9 cellular contexts compared by ENCODE assay signal in genomic region chr6:56570434-56571359, GRCh38.
DNase-seq lines count a peak whose midpoint lies in the region; ATAC-seq and TF ChIP-seq lines count a peak whose summit lies in the region.
"Had no signal": no experiment of that assay in that cellular context is flagged by ENCODE, and none has a peak within 500 bp of the region (broad histone marks: within the 10 kb centered on the region; RNA-seq: fewer than 3 reads in every experiment).

No MANE protein-coding gene starts in this region.

- H3K79me2 ChIP-seq in MM.1S (ENCODE audit: low read length): no peaks in the 10 kb centered on the region
- H3K79me2 ChIP-seq in SU-DHL-6 (ENCODE audit: insufficient read depth, low read length): no peaks in the 10 kb centered on the region

- H3K27ac Mint-ChIP-seq in activated CD8-positive, alpha-beta T cell treated with anti-CD3 and anti-CD28 coated beads for 36 hours: no peak overlapping the region
- H3K27ac Mint-ChIP-seq in activated CD8-positive, alpha-beta T cell treated with anti-CD3 and anti-CD28 coated beads, Interleukin-2, amount 10 ng/mL, durations not matched to agents 7 days and 5 days: no peak overlapping the region
- H3K27ac Mint-ChIP-seq in stimulated activated naive B cell treated with anti-CD40 and anti-IgM and Interleukin-4, amounts not matched to agents 10 μg/mL and 1 μg/mL and 100 μg/mL, for 72 hours: no peak overlapping the region

- H3K4me2 ChIP-seq in MM.1S (ENCODE audit: low read depth, low read length): no peak overlapping the region
- no peak overlapping the region for H3K4me2 ChIP-seq in SU-DHL-6 (ENCODE audit: low read depth, low read length, poor library complexity, severe bottlenecking)

- no peaks in the 10 kb centered on the region for H3F3A ChIP-seq in MM.1S (ENCODE audit: insufficient read depth, low read length)
- no peaks in the 10 kb centered on the region for H3F3A ChIP-seq in SU-DHL-6 (ENCODE audit: insufficient read depth)

- POLR2A ChIA-PET in activated CD8-positive, alpha-beta T cell treated with anti-CD3 and anti-CD28 coated beads for 36 hours (lab: Charles Lee): no interaction called here
- POLR2A ChIA-PET in activated CD8-positive, alpha-beta T cell treated with anti-CD3 and anti-CD28 coated beads, Interleukin-2, amount 10 ng/mL, durations not matched to agents 7 days and 5 days (lab: Charles Lee): no interaction called here
- POLR2A ChIA-PET in HEK293 (lab: Yijun Ruan, JAX): interaction anchor here (1.7 kb wide), 1 partner anchor 28 kb away, joined by 15 read pairs; no protein-coding TSS in a partner anchor

- DNase-seq in activated CD8-positive, alpha-beta T cell treated with anti-CD3 and anti-CD28 coated beads for 36 hours: peak; percentile 4
- no peak for DNase-seq in activated CD8-positive, alpha-beta T cell treated with anti-CD3 and anti-CD28 coated beads, Interleukin-2, amount 10 ng/mL, durations not matched to agents 7 days and 5 days
- DNase-seq in MM.1S: peak; percentile 25
- DNase-seq in glomerular endothelial cell (ENCODE audit: extremely low read depth, low read depth, low spot score): peak; percentile 9
- no peak for DNase-seq in stimulated activated naive B cell treated with anti-CD40 and anti-IgM and Interleukin-4, amounts not matched to agents 10 μg/mL and 1 μg/mL and 100 μg/mL, for 72 hours
- DNase-seq in GDM1 (lab: John Stamatoyannopoulos, UW): no peak

- H3K4me3 Mint-ChIP-seq in activated CD8-positive, alpha-beta T cell treated with anti-CD3 and anti-CD28 coated beads for 36 hours: no peak overlapping the region
- H3K4me3 Mint-ChIP-seq in activated CD8-positive, alpha-beta T cell treated with anti-CD3 and anti-CD28 coated beads, Interleukin-2, amount 10 ng/mL, durations not matched to agents 7 days and 5 days: no peak overlapping the region
- no peak overlapping the region for H3K4me3 Mint-ChIP-seq in stimulated activated naive B cell treated with anti-CD40 and anti-IgM and Interleukin-4, amounts not matched to agents 10 μg/mL and 1 μg/mL and 100 μg/mL, for 72 hours
- H3K4me3 Mint-ChIP-seq: central memory CD8-positive, alpha-beta T cell had no signal

- H3K9ac ChIP-seq in MM.1S (ENCODE audit: low read length) (no peak overlapping the region), SU-DHL-6 (ENCODE audit: low read length) (no peak overlapping the region)

- peak; percentile 64 for ATAC-seq in activated CD8-positive, alpha-beta T cell treated with anti-CD3 and anti-CD28 coated beads for 36 hours
- ATAC-seq in activated CD8-positive, alpha-beta T cell treated with anti-CD3 and anti-CD28 coated beads, Interleukin-2, amount 10 ng/mL, durations not matched to agents 7 days and 5 days: no peak
- ATAC-seq in stimulated activated naive B cell treated with anti-CD40 and anti-IgM and Interleukin-4, amounts not matched to agents 10 μg/mL and 1 μg/mL and 100 μg/mL, for 72 hours (replicated peaks): peak; percentile 65 to 69

- H3K9me3 Mint-ChIP-seq in activated CD8-positive, alpha-beta T cell treated with anti-CD3 and anti-CD28 coated beads for 36 hours: no peaks in the 10 kb centered on the region
- H3K9me3 Mint-ChIP-seq in activated CD8-positive, alpha-beta T cell treated with anti-CD3 and anti-CD28 coated beads, Interleukin-2, amount 10 ng/mL, durations not matched to agents 7 days and 5 days (ENCODE audit: insufficient read depth): no peaks in the 10 kb centered on the region
- H3K9me3 Mint-ChIP-seq in stimulated activated naive B cell treated with anti-CD40 and anti-IgM and Interleukin-4, amounts not matched to agents 10 μg/mL and 1 μg/mL and 100 μg/mL, for 72 hours: no peaks in the 10 kb centered on the region
- H3K9me3 Mint-ChIP-seq: central memory CD8-positive, alpha-beta T cell had no signal

- H4K20me1 ChIP-seq in MM.1S (ENCODE audit: insufficient read depth, low read length) (no peaks in the 10 kb centered on the region), SU-DHL-6 (ENCODE audit: low read depth, low read length) (no peaks in the 10 kb centered on the region)

- H3K4me1 ChIP-seq in HEK293 (ENCODE audit: control insufficient read depth, insufficient read depth, low read length): peaks cover 10% of the 10 kb centered on the region; the same call in 1 of the 2 replicates
- no peaks in the 10 kb centered on the region for H3K4me1 ChIP-seq in MM.1S (ENCODE audit: low read length)

- H2AFZ ChIP-seq in MM.1S (ENCODE audit: low read length) (no peak overlapping the region), SU-DHL-6 (ENCODE audit: low read depth, low read length, severe bottlenecking) (no peak overlapping the region)

- H3K4me1 Mint-ChIP-seq in activated CD8-positive, alpha-beta T cell treated with anti-CD3 and anti-CD28 coated beads for 36 hours (ENCODE audit: low read depth): no peaks in the 10 kb centered on the region
- no peaks in the 10 kb centered on the region for H3K4me1 Mint-ChIP-seq in activated CD8-positive, alpha-beta T cell treated with anti-CD3 and anti-CD28 coated beads, Interleukin-2, amount 10 ng/mL, durations not matched to agents 7 days and 5 days (ENCODE audit: low read depth)
- peaks cover 0 to 2% of the 10 kb centered on the region in 2 donors for H3K4me1 Mint-ChIP-seq in stimulated activated naive B cell treated with anti-CD40 and anti-IgM and Interleukin-4, amounts not matched to agents 10 μg/mL and 1 μg/mL and 100 μg/mL, for 72 hours
- H3K4me1 Mint-ChIP-seq: central memory CD8-positive, alpha-beta T cell had no signal

- H3K9me2 ChIP-seq in MM.1S (replicated peaks; ENCODE audit: insufficient read depth, low read length) (no peaks in the 10 kb centered on the region), SU-DHL-6 (replicated peaks; ENCODE audit: insufficient read depth, low read length) (no peaks in the 10 kb centered on the region)

- H3K4me3 ChIP-seq in HEK293 (ENCODE audit: low read depth, low read length): no peak overlapping the region
- no peak overlapping the region for H3K4me3 ChIP-seq in MM.1S (ENCODE audit: low read length)
- no peak overlapping the region for H3K4me3 ChIP-seq in SU-DHL-6 (ENCODE audit: insufficient read depth, low read length, poor library complexity, severe bottlenecking)

- H3K36me3 Mint-ChIP-seq in activated CD8-positive, alpha-beta T cell treated with anti-CD3 and anti-CD28 coated beads for 36 hours (ENCODE audit: low read depth): no peaks in the 10 kb centered on the region
- H3K36me3 Mint-ChIP-seq in activated CD8-positive, alpha-beta T cell treated with anti-CD3 and anti-CD28 coated beads, Interleukin-2, amount 10 ng/mL, durations not matched to agents 7 days and 5 days (ENCODE audit: low read depth): no peaks in the 10 kb centered on the region
- no peaks in the 10 kb centered on the region for H3K36me3 Mint-ChIP-seq in stimulated activated naive B cell treated with anti-CD40 and anti-IgM and Interleukin-4, amounts not matched to agents 10 μg/mL and 1 μg/mL and 100 μg/mL, for 72 hours

- CTCF ChIA-PET in activated CD8-positive, alpha-beta T cell treated with anti-CD3 and anti-CD28 coated beads for 36 hours (lab: Charles Lee): interaction anchor here (0.6 to 3.0 kb wide), 32 partner anchors 9 to 280 kb away, joined by 3 to 23 read pairs (median 3); no protein-coding TSS in a partner anchor
- CTCF ChIA-PET in activated CD8-positive, alpha-beta T cell treated with anti-CD3 and anti-CD28 coated beads, Interleukin-2, amount 10 ng/mL, durations not matched to agents 7 days and 5 days (lab: Charles Lee): interaction anchor here (0.6 to 2.8 kb wide), 13 partner anchors 9 to 217 kb away, joined by 3 to 21 read pairs (median 4); no protein-coding TSS in a partner anchor
- CTCF ChIA-PET in HEK293 (lab: Yijun Ruan, JAX): interaction anchor here (0.6 to 4.5 kb wide), 55 partner anchors 10 to 588 kb away, joined by 3 to 35 read pairs (median 4); no protein-coding TSS in a partner anchor

- H3K27me3 ChIP-seq in MM.1S (replicated peaks; ENCODE audit: insufficient read depth, low read length) (no peaks in the 10 kb centered on the region), SU-DHL-6 (ENCODE audit: low read length) (no peaks in the 10 kb centered on the region)

- intact Hi-C loops in activated CD8-positive, alpha-beta T cell treated with anti-CD3 and anti-CD28 coated beads for 36 hours (cut with micrococcal nuclease): no loop called here

- H3K27ac ChIP-seq in HEK293 (ENCODE audit: extremely low read depth, low read depth, low read length) (no peak overlapping the region), MM.1S (ENCODE audit: low read length) (no peak overlapping the region), SU-DHL-6 (ENCODE audit: low read depth, low read length) (no peak overlapping the region)

- H3K9me3 ChIP-seq in HEK293 (ENCODE audit: control insufficient read depth, insufficient read depth, low read depth, low read length) (no peaks in the 10 kb centered on the region), MM.1S (replicated peaks; ENCODE audit: insufficient read depth, low read length) (no peaks in the 10 kb centered on the region), SU-DHL-6 (ENCODE audit: insufficient read depth, low read length) (no peaks in the 10 kb centered on the region)

- H3K27me3 Mint-ChIP-seq in activated CD8-positive, alpha-beta T cell treated with anti-CD3 and anti-CD28 coated beads for 36 hours: peaks cover 2% of the 10 kb centered on the region
- no peaks in the 10 kb centered on the region for H3K27me3 Mint-ChIP-seq in activated CD8-positive, alpha-beta T cell treated with anti-CD3 and anti-CD28 coated beads, Interleukin-2, amount 10 ng/mL, durations not matched to agents 7 days and 5 days (ENCODE audit: low read depth)
- no peaks in the 10 kb centered on the region for H3K27me3 Mint-ChIP-seq in stimulated activated naive B cell treated with anti-CD40 and anti-IgM and Interleukin-4, amounts not matched to agents 10 μg/mL and 1 μg/mL and 100 μg/mL, for 72 hours
- H3K27me3 Mint-ChIP-seq: central memory CD8-positive, alpha-beta T cell had no signal

- H3K36me3 ChIP-seq in HEK293 (ENCODE audit: control insufficient read depth in 2 of 2, insufficient read depth in 1 of 2, low read length in 2 of 2): peaks cover 2 to 3% of the 10 kb centered on the region in 2 experiments; a peak in 2 of 3 replicates
- no peaks in the 10 kb centered on the region; the same call in 1 of the 2 replicates for H3K36me3 ChIP-seq in MM.1S (replicated peaks; ENCODE audit: insufficient read depth, low read length)
- no peaks in the 10 kb centered on the region for H3K36me3 ChIP-seq in SU-DHL-6 (ENCODE audit: low read length)

- peak; percentile 52 for TF ChIP-seq CTCF in activated CD8-positive, alpha-beta T cell treated with anti-CD3 and anti-CD28 coated beads for 36 hours (IDR thresholded peaks at IDR 0.05)
- TF ChIP-seq CTCF in HEK293 (tag by site-specific recombination; IDR thresholded peaks at IDR 0.05) (no peak), MM.1S (IDR thresholded peaks at IDR 0.05; ENCODE audit: low read length) (peak; percentile 60), SU-DHL-6 (IDR thresholded peaks at IDR 0.05; ENCODE audit: insufficient read depth, low read length, poor library complexity, severe bottlenecking) (peak; percentile 62)

TF ChIP-seq in HEK293, 187 proteins besides CTCF, POLR2A, EP300 and RAD21 (continues in another document):
- TF ChIP-seq ZNF660 (tag by site-specific recombination; IDR thresholded peaks at IDR 0.05) (peak; percentile 57; the same call in 1 of the 2 replicates), ZNF549 (tag by site-specific recombination; IDR thresholded peaks at IDR 0.05) (peak; percentile 53; the same call in 1 of the 2 replicates), ZNF654 (tag by site-specific recombination; IDR thresholded peaks at IDR 0.05; ENCODE audit: low read depth) (peak; percentile 63), KLF7 (tag by site-specific recombination; IDR thresholded peaks at IDR 0.05; ENCODE audit: borderline replicate concordance) (no peak)

Comparison
In these comparisons a context has a peak if more than half of its experiments do, and no peak if none do; other contexts are left out.
1. DNase-seq: peak in activated CD8-positive, alpha-beta T cell treated with anti-CD3 and anti-CD28 coated beads for 36 hours (single experiment), MM.1S (single experiment) and glomerular endothelial cell (single experiment); none in activated CD8-positive, alpha-beta T cell treated with anti-CD3 and anti-CD28 coated beads, Interleukin-2, amount 10 ng/mL, durations not matched to agents 7 days and 5 days (single experiment), stimulated activated naive B cell treated with anti-CD40 and anti-IgM and Interleukin-4, amounts not matched to agents 10 μg/mL and 1 μg/mL and 100 μg/mL, for 72 hours (single experiment) and GDM1 (single experiment).